In genomic region chr17:34981538-34982241, GRCh38 we compare ENCODE assay signal across 8 cellular contexts. TPM values are rescaled to one million over a fixed set of nuclear protein-coding genes. Genes with fewer than 3 reads are reported as not detected.
DNase-seq lines count a peak whose midpoint lies in the region; ATAC-seq and TF ChIP-seq lines count a peak whose summit lies in the region.

No MANE protein-coding gene starts in this region.

- peak overlapping the region in 1 of 2 donors; percentile 65 for H3K4me3 ChIP-seq in body of pancreas

- no peaks in the 10 kb centered on the region for H3K27me3 ChIP-seq in body of pancreas

- peaks cover 29% of the 10 kb centered on the region for H3K4me1 ChIP-seq in body of pancreas

- no peaks in the 10 kb centered on the region for H3K36me3 ChIP-seq in body of pancreas (replicated peaks in 1 of 2; ENCODE audit: insufficient read depth in 1 of 2, low read depth in 2 of 2)

- no peaks in the 10 kb centered on the region for H3K9me3 Mint-ChIP-seq in memory B cell

- no peak for ATAC-seq in body of pancreas
- ATAC-seq in memory B cell (ENCODE audit: low read depth): no peak
- ATAC-seq in GM19452 (IDR thresholded peaks at IDR 0.05; ENCODE audit: unreplicated experiment): no peak

- H3K36me3 Mint-ChIP-seq in memory B cell: peaks cover 4% of the 10 kb centered on the region

- WGBS in body of pancreas, 2 donors: 8% methylated on average over 8 of the region's 8 CpGs

- intact Hi-C loops in body of pancreas (cut with DNase I): no loop called here

- TF ChIP-seq CTCF in body of pancreas (IDR thresholded peaks at IDR 0.05): no peak

- no peak for TF ChIP-seq POLR2A in body of pancreas (IDR thresholded peaks at IDR 0.05)

- H3K4me1 Mint-ChIP-seq in memory B cell: peaks cover 22% of the 10 kb centered on the region

- H3K27me3 Mint-ChIP-seq in memory B cell: no peaks in the 10 kb centered on the region

- peak overlapping the region; percentile 90 for H3K4me3 Mint-ChIP-seq in memory B cell

- DNase-seq in EH (ENCODE audit: low read depth) (peak; percentile 55), M059J (ENCODE audit: low read depth) (peak; percentile 9), body of pancreas (no peak), memory B cell (ENCODE audit: low spot score in 2 of 2) (no peak), MV-4-11 (lab: John Stamatoyannopoulos, UW) (no peak), SKM-1 treated with dmso at 0.1 percent for 144 hours (lab: John Stamatoyannopoulos, UW; ENCODE audit: unreplicated experiment) (no peak), SKM-1 (lab: John Stamatoyannopoulos, UW; ENCODE audit: unreplicated experiment) (no peak)

- H3K9me3 ChIP-seq in body of pancreas: no peaks in the 10 kb centered on the region

- peak overlapping the region; percentile 94 for H3K27ac Mint-ChIP-seq in memory B cell

- H3K27ac ChIP-seq in body of pancreas: peak overlapping the region; percentile 96 to 97 (median 96)

RNA-seq across cellular contexts. Expression of gene LIG3, which starts 1.4 kb away (rescaled TPM):
- total RNA-seq in M059J (2014; rRNA removed; shearing (Covaris generic)): 18.7 and 33.5 TPM in 2 replicates
- 10 to 100 TPM; 19.2 to 28.7 TPM for total RNA-seq in body of pancreas

RNA-seq across cellular contexts. Expression of gene ZNF830, which starts 20.4 kb away (rescaled TPM):
- 10.5 and 12.3 TPM in 2 replicates for total RNA-seq in M059J (2014; rRNA removed; shearing (Covaris generic))
- total RNA-seq in body of pancreas: 1 to 10 TPM; 5.9 to 6.5 TPM

RNA-seq across cellular contexts. Expression of gene CCT6B, which starts 20.4 kb away (rescaled TPM):
- total RNA-seq in M059J (2014; rRNA removed; shearing (Covaris generic)): 1.0 and 1.1 TPM in 2 replicates
- total RNA-seq in body of pancreas: 1 to 10 TPM in 1 of 2 donors, under 1 TPM in 1; 0.66 to 1.8 TPM

Comparison
In these comparisons a context has a peak if more than half of its experiments do, and no peak if none do; other contexts are left out.
1. DNase-seq: peak in EH (single experiment) and M059J (single experiment); none in body of pancreas (0 of 4), memory B cell (0 of 2), MV-4-11 (single experiment), SKM-1 treated with dmso at 0.1 percent for 144 hours (single experiment) and SKM-1 (single experiment).